Comparison of ENCODE assay signal across 8 cellular contexts in genomic region chr15:64883097-64883581, GRCh38. TPM values are rescaled to one million over a fixed set of nuclear protein-coding genes. Genes with fewer than 3 reads are reported as not detected.
DNase-seq lines count a peak whose midpoint lies in the region; ATAC-seq and TF ChIP-seq lines count a peak whose summit lies in the region.

No MANE protein-coding gene starts in this region.

- H3K36me3 ChIP-seq in lower lobe of right lung, result no peaks in the 10 kb centered on the region

- H3K4me1 ChIP-seq in lower lobe of right lung, result peaks cover 53% of the 10 kb centered on the region

- H3K27ac ChIP-seq in lower lobe of right lung, result peak overlapping the region; percentile 78

- in situ Hi-C loops in GM13977 (cut with MboI; ENCODE audit: low pct_unique_long_range_greater_than_20kb, low sequenced_read_pairs, unreplicated experiment), result no loop called here

- intact Hi-C loops in lower lobe of right lung (cut with DNase I), result no loop called here

- H3K27me3 Mint-ChIP-seq in activated T-helper 17 cell treated with anti-CD3 and anti-CD28 coated beads, Interleukin-2, amount 50 U/mL, for 72 hours, result no peaks in the 10 kb centered on the region

- peak overlapping the region; percentile 90 for H3K27ac Mint-ChIP-seq in activated T-helper 17 cell treated with anti-CD3 and anti-CD28 coated beads, Interleukin-2, amount 50 U/mL, for 72 hours

- ATAC-seq in HG03139 (IDR thresholded peaks at IDR 0.05; ENCODE audit: unreplicated experiment) (peak; percentile 49), lower lobe of right lung (peak; percentile 77 to 79), HG03571 (IDR thresholded peaks at IDR 0.05; ENCODE audit: unreplicated experiment) (no peak), HG02678 (IDR thresholded peaks at IDR 0.05; ENCODE audit: unreplicated experiment) (no peak)
- peak; percentile 82 for ATAC-seq in activated T-helper 17 cell treated with anti-CD3 and anti-CD28 coated beads, Interleukin-2, amount 50 U/mL, for 72 hours (replicated peaks)

- H3K4me3 Mint-ChIP-seq in activated T-helper 17 cell treated with anti-CD3 and anti-CD28 coated beads, Interleukin-2, amount 50 U/mL, for 72 hours, result peak overlapping the region; percentile 84

- DNase-seq in GM13977 (ENCODE audit: low spot score), result peak; percentile 75
- no peak for DNase-seq in lower lobe of right lung
- no peak for DNase-seq in HUDEP-2 (lab: John Stamatoyannopoulos, UW; ENCODE audit: unreplicated experiment in 76 of 76)
- DNase-seq in iPS-NIHi11 (ENCODE audit: low spot score), result no peak

- no peaks in the 10 kb centered on the region for H3K36me3 Mint-ChIP-seq in activated T-helper 17 cell treated with anti-CD3 and anti-CD28 coated beads, Interleukin-2, amount 50 U/mL, for 72 hours (ENCODE audit: low read depth)

- H3K27me3 ChIP-seq in lower lobe of right lung (ENCODE audit: low read depth), result no peaks in the 10 kb centered on the region

- H3K4me1 Mint-ChIP-seq in activated T-helper 17 cell treated with anti-CD3 and anti-CD28 coated beads, Interleukin-2, amount 50 U/mL, for 72 hours, result peaks cover 16% of the 10 kb centered on the region

- H3K9me3 Mint-ChIP-seq in activated T-helper 17 cell treated with anti-CD3 and anti-CD28 coated beads, Interleukin-2, amount 50 U/mL, for 72 hours, result no peaks in the 10 kb centered on the region

- H3K4me3 ChIP-seq in lower lobe of right lung, result no peak overlapping the region

- TF ChIP-seq CTCF in GM13977 (IDR thresholded peaks at IDR 0.05; ENCODE audit: extremely low read depth, insufficient read depth, missing control alignments) (no peak), lower lobe of right lung (IDR thresholded peaks at IDR 0.05) (no peak)

- H3K9me3 ChIP-seq in lower lobe of right lung, result no peaks in the 10 kb centered on the region

RNA-seq across cellular contexts. Expression of gene ANKDD1A, which starts 28.6 kb away (rescaled TPM):
- total RNA-seq in activated T-helper 17 cell treated with anti-CD3 and anti-CD28 coated beads, Interleukin-2, amount 50 U/mL, for 72 hours, result 10 to 100 TPM in 1 of 2 donors, 1 to 10 TPM in 1; 4.3 to 10.1 TPM
- total RNA-seq in lower lobe of right lung, result 5.0 TPM

RNA-seq across cellular contexts. Expression of gene PLEKHO2, which starts 41.4 kb away (rescaled TPM):
- total RNA-seq in activated T-helper 17 cell treated with anti-CD3 and anti-CD28 coated beads, Interleukin-2, amount 50 U/mL, for 72 hours, result 10 to 100 TPM; 21.8 to 25.9 TPM
- 68.3 TPM for total RNA-seq in lower lobe of right lung

RNA-seq across cellular contexts. Expression of gene PIF1, which starts 57.7 kb away (rescaled TPM):
- 10 to 100 TPM; 44.4 to 53.1 TPM for total RNA-seq in activated T-helper 17 cell treated with anti-CD3 and anti-CD28 coated beads, Interleukin-2, amount 50 U/mL, for 72 hours
- 1.4 TPM for total RNA-seq in lower lobe of right lung

Comparison
In these comparisons a context has a peak if more than half of its experiments do, and no peak if none do; other contexts are left out.
1. ATAC-seq: peak in HG03139 (single experiment), activated T-helper 17 cell treated with anti-CD3 and anti-CD28 coated beads, Interleukin-2, amount 50 U/mL, for 72 hours (single experiment) and lower lobe of right lung (2 of 2); none in HG03571 (single experiment) and HG02678 (single experiment).
2. RNA of gene PIF1, which starts 57.7 kb away (total RNA-seq): 44.4 to 53.1 TPM in activated T-helper 17 cell treated with anti-CD3 and anti-CD28 coated beads, Interleukin-2, amount 50 U/mL, for 72 hours; 1.4 TPM in lower lobe of right lung (single experiment); every median in the first group is over 10 times any median in the second.